21 cellular contexts compared by ENCODE assay signal in genomic region chr12:67892289-67892688, GRCh38.
"Had no signal": no experiment of that assay in that cellular context is flagged by ENCODE, and none has a peak within 500 bp of the region (broad histone marks: within the 10 kb centered on the region; RNA-seq: fewer than 3 reads in every experiment).

No MANE protein-coding gene starts in this region.

- DNase-seq: activated CD4-positive, alpha-beta memory T cell treated with anti-CD3 and anti-CD28 coated beads for 36 hours; activated naive CD4-positive, alpha-beta T cell treated with anti-CD3 and anti-CD28 coated beads, Interleukin-2, amount 50 U/mL, for 16 hours; activated T-cell treated with anti-CD3 and anti-CD28 coated beads, Interleukin-2, amount 50 U/mL, for 24 hours; adrenal gland; central memory CD4-positive, alpha-beta T cell; cortex of kidney; effector CD4-positive, alpha-beta T cell; esophagus squamous epithelium; kidney glomerular epithelial cell; mesenchymal stem cell; nucleus accumbens; posterior cingulate gyrus; small intestine; stimulated activated CD4-positive, alpha-beta T cell treated with anti-CD3 and anti-CD28 coated beads, Interleukin-4, amount 100 ng/mL, for 4 hours; stimulated activated CD8-positive, alpha-beta memory T cell treated with anti-CD3 and anti-CD28 coated beads, Interleukin-4, amount 100 ng/mL, for 48 hours; stimulated activated naive CD4-positive, alpha-beta T cell treated with Interleukin-2 at 50 U/mL for 16 hours; substantia nigra; T-helper 1 cell; T1000; transverse colon had no signal

- H3K4me3 ChIP-seq: adrenal gland, esophagus squamous epithelium, right atrium auricular region, transverse colon had no signal

- H3K9me3 ChIP-seq: adrenal gland, esophagus squamous epithelium, right atrium auricular region, transverse colon had no signal

- H3K27ac ChIP-seq: adrenal gland, esophagus squamous epithelium, right atrium auricular region, transverse colon had no signal

- H3K4me1 ChIP-seq: adrenal gland, esophagus squamous epithelium, right atrium auricular region, transverse colon had no signal

- H3K27me3 ChIP-seq: adrenal gland, esophagus squamous epithelium, right atrium auricular region, transverse colon had no signal

- H3K36me3 ChIP-seq: adrenal gland, esophagus squamous epithelium, right atrium auricular region, transverse colon had no signal
